19 cellular contexts compared by ENCODE assay signal in genomic region chr19:47819841-47820244, GRCh38.
DNase-seq lines count a peak whose midpoint lies in the region; ATAC-seq and TF ChIP-seq lines count a peak whose summit lies in the region.
"Had no signal": no experiment of that assay in that cellular context is flagged by ENCODE, and none has a peak within 500 bp of the region (broad histone marks: within the 10 kb centered on the region; RNA-seq: fewer than 3 reads in every experiment).

No MANE protein-coding gene starts in this region.

- H3K36me3 Mint-ChIP-seq in stimulated activated memory B cell treated with anti-CD40 and anti-IgM and Interleukin-4, amounts not matched to agents 10 μg/mL and 1 μg/mL and 100 μg/mL, for 72 hours: no peaks in the 10 kb centered on the region
- H3K36me3 Mint-ChIP-seq: natural killer cell had no signal

- H3K9me3 ChIP-seq in NT2/D1 (ENCODE audit: insufficient read depth, low read length) (no peaks in the 10 kb centered on the region), iPS DF 6.9 (ENCODE audit: control insufficient read depth, insufficient read depth, low read length) (no peaks in the 10 kb centered on the region), tibial artery (no peaks in the 10 kb centered on the region)
- H3K9me3 ChIP-seq: body of pancreas, lower lobe of right lung had no signal

- H3K4me1 Mint-ChIP-seq in stimulated activated memory B cell treated with anti-CD40 and anti-IgM and Interleukin-4, amounts not matched to agents 10 μg/mL and 1 μg/mL and 100 μg/mL, for 72 hours: peaks cover 11% of the 10 kb centered on the region
- H3K4me1 Mint-ChIP-seq: natural killer cell had no signal

- H3K27ac Mint-ChIP-seq in stimulated activated memory B cell treated with anti-CD40 and anti-IgM and Interleukin-4, amounts not matched to agents 10 μg/mL and 1 μg/mL and 100 μg/mL, for 72 hours: peak overlapping the region; percentile 52
- H3K27ac Mint-ChIP-seq: activated B cell treated with CpG ODN at 0.5 μM for 24 hours, natural killer cell had no signal

- no CpG with 5 or more reads among the region's 10 CpGs for WGBS in iPS DF 6.9 (ENCODE audit: insufficient coverage, insufficient read length)

- ATAC-seq in stimulated activated memory B cell treated with anti-CD40 and anti-IgM and Interleukin-4, amounts not matched to agents 10 μg/mL and 1 μg/mL and 100 μg/mL, for 72 hours: peak; percentile 63
- ATAC-seq in HG03045 (IDR thresholded peaks at IDR 0.05; ENCODE audit: unreplicated experiment) (no peak), HG02642 (IDR thresholded peaks at IDR 0.05; ENCODE audit: poor library complexity, unreplicated experiment) (no peak)
- ATAC-seq: body of pancreas, lower lobe of right lung, natural killer cell, Panc1 had no signal

- peak overlapping the region; percentile 5 for H3K4me3 Mint-ChIP-seq in stimulated activated memory B cell treated with anti-CD40 and anti-IgM and Interleukin-4, amounts not matched to agents 10 μg/mL and 1 μg/mL and 100 μg/mL, for 72 hours
- H3K4me3 Mint-ChIP-seq: activated B cell treated with CpG ODN at 0.5 μM for 24 hours, natural killer cell had no signal

- H3K4me1 ChIP-seq in NT2/D1 (ENCODE audit: insufficient read depth, insufficient read length) (peaks cover 15% of the 10 kb centered on the region), iPS DF 6.9 (ENCODE audit: control insufficient read depth, insufficient read depth, low read length) (no peaks in the 10 kb centered on the region), tibial artery (no peaks in the 10 kb centered on the region)
- H3K4me1 ChIP-seq: body of pancreas, lower lobe of right lung had no signal

- H3K9ac ChIP-seq in NT2/D1 (ENCODE audit: insufficient read length, low read depth): peak overlapping the region; percentile 50

- DNase-seq in NOMO-1 treated with DMSO at 0.1 percent for 48 hours (lab: John Stamatoyannopoulos, UW; ENCODE audit: unreplicated experiment) (peak; percentile 4), NOMO-1 treated with dmso at 0.1 percent for 144 hours (lab: John Stamatoyannopoulos, UW; ENCODE audit: unreplicated experiment) (no peak), NT2/D1 (ENCODE audit: low read depth, low spot score) (peak; percentile 68), iPS DF 6.9 (ENCODE audit: low read depth, low spot score) (peak; percentile 25), tibial artery (no peak)
- DNase-seq: 8988T, activated B cell treated with CpG ODN at 0.5 μM for 24 hours, body of pancreas, Kasumi-1, lower lobe of right lung, natural killer cell, NCI-H1436 treated with DMSO at 0.1 percent for 48 hours, NCI-H446, substantia nigra had no signal

- TF ChIP-seq CTCF in tibial artery (IDR thresholded peaks at IDR 0.05): no peak

- no peaks in the 10 kb centered on the region for H3K9me3 Mint-ChIP-seq in stimulated activated memory B cell treated with anti-CD40 and anti-IgM and Interleukin-4, amounts not matched to agents 10 μg/mL and 1 μg/mL and 100 μg/mL, for 72 hours
- H3K9me3 Mint-ChIP-seq: activated B cell treated with CpG ODN at 0.5 μM for 24 hours, natural killer cell had no signal

- H3K4me3 ChIP-seq in NT2/D1 (ENCODE audit: insufficient read length, low read depth) (no peak overlapping the region), iPS DF 6.9 (ENCODE audit: low read length) (no peak overlapping the region), tibial artery (no peak overlapping the region)
- H3K4me3 ChIP-seq: body of pancreas, lower lobe of right lung had no signal

- H3K27me3 ChIP-seq in NT2/D1 (ENCODE audit: insufficient read depth, insufficient read length): no peaks in the 10 kb centered on the region
- H3K27me3 ChIP-seq in iPS DF 6.9 (ENCODE audit: control insufficient read depth, insufficient read depth, low read length): no peaks in the 10 kb centered on the region
- H3K27me3 ChIP-seq in tibial artery: peaks cover 0 to 53% of the 10 kb centered on the region in 2 donors

- intact Hi-C loops in tibial artery (cut with DNase I; ENCODE audit: low total_unique reads): no loop called here

- H3K27ac ChIP-seq in iPS DF 6.9 (ENCODE audit: low read length) (no peak overlapping the region), tibial artery (no peak overlapping the region)
- H3K27ac ChIP-seq: body of pancreas, C4-2B, lower lobe of right lung had no signal

- peaks cover 55% of the 10 kb centered on the region for H3K27me3 Mint-ChIP-seq in stimulated activated memory B cell treated with anti-CD40 and anti-IgM and Interleukin-4, amounts not matched to agents 10 μg/mL and 1 μg/mL and 100 μg/mL, for 72 hours

- no peaks in the 10 kb centered on the region for H3K36me3 ChIP-seq in NT2/D1 (ENCODE audit: insufficient read depth, insufficient read length, low read length)
- no peaks in the 10 kb centered on the region for H3K36me3 ChIP-seq in iPS DF 6.9 (ENCODE audit: control insufficient read depth, insufficient read depth, low read length)
- no peaks in the 10 kb centered on the region for H3K36me3 ChIP-seq in tibial artery
- H3K36me3 ChIP-seq: lower lobe of right lung had no signal

Comparison
In these comparisons a context has a peak if more than half of its experiments do, and no peak if none do; other contexts are left out.
1. DNase-seq: peak in NOMO-1 treated with DMSO at 0.1 percent for 48 hours (single experiment), NT2/D1 (single experiment) and iPS DF 6.9 (single experiment); none in NOMO-1 treated with dmso at 0.1 percent for 144 hours (single experiment) and tibial artery (0 of 2).